In the genomic region with DNA sequence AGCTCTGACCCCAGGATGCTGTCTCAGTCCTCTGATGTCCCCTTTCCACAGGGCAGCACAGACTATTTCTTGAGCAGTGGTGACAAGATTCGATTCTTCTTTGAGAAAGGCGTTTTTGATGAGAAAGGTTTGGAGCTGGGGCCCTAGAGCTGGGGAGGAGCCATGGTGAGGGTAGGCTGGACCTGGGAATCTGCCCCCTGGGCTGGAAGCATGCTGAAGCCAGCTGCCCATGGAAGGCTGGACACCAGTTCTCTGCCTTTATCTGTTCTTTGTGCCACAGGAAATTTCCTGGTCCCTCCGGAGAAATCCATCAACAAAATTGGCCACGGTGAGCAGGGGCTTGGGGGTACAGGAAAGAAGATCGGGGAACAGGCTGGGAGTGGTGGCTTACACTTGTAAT, we compare ENCODE assay signal across 13 cellular contexts. TPM values are rescaled to one million over a fixed set of nuclear protein-coding genes. Genes with fewer than 3 reads are reported as not detected.
DNase-seq lines count a peak whose midpoint lies in the region; TF ChIP-seq lines count a peak whose summit lies in the region.
"Had no signal": no experiment of that assay in that cellular context is flagged by ENCODE, and none has a peak within 500 bp of the region (broad histone marks: within the 10 kb centered on the region; RNA-seq: fewer than 3 reads in every experiment).

No MANE protein-coding gene starts in this region.

- H3K36me3 ChIP-seq in H7 (replicated peaks; ENCODE audit: control insufficient read depth, insufficient read depth, low read length) (no peaks in the 10 kb centered on the region), spleen (no peaks in the 10 kb centered on the region), neural progenitor cell (no peaks in the 10 kb centered on the region)
- H3K36me3 ChIP-seq: HAP-1 had no signal

- H3K36me3 Mint-ChIP-seq in neural crest cell (ENCODE audit: low read depth) (no peaks in the 10 kb centered on the region), neural progenitor cell (no peaks in the 10 kb centered on the region)

- H3K9me3 ChIP-seq in spleen: no peaks in the 10 kb centered on the region
- H3K9me3 ChIP-seq in neural progenitor cell (ENCODE audit: low read depth): no peaks in the 10 kb centered on the region
- H3K9me3 ChIP-seq: Caco-2, HAP-1 had no signal

- H3K27ac ChIP-seq in coronary artery: no peak overlapping the region
- H3K27ac ChIP-seq in spleen: no peak overlapping the region
- no peak overlapping the region for H3K27ac ChIP-seq in neural progenitor cell
- H3K27ac ChIP-seq: C4-2B had no signal

- H3K9ac ChIP-seq in neural progenitor cell: no peak overlapping the region

- intact Hi-C loops in spleen (cut with DNase I; ENCODE audit: low total_unique reads): no loop called here

- H3K79me2 ChIP-seq in neural progenitor cell (ENCODE audit: low read depth): no peaks in the 10 kb centered on the region

- H2AFZ ChIP-seq in neural progenitor cell (replicated peaks): no peak overlapping the region

- WGBS in spleen, 5 donors: 75 to 91% (median 89%) methylated on average over 5 of the region's 5 CpGs

- H3K4me1 ChIP-seq in spleen: no peaks in the 10 kb centered on the region
- H3K4me1 ChIP-seq in neural progenitor cell: no peaks in the 10 kb centered on the region
- H3K4me1 ChIP-seq: Caco-2, HAP-1 had no signal

- H4K20me1 ChIP-seq in neural progenitor cell (ENCODE audit: low read depth): no peaks in the 10 kb centered on the region

- no peak overlapping the region for H3K4me2 ChIP-seq in neural progenitor cell

- no peak for TF ChIP-seq POLR2A in spleen (IDR thresholded peaks at IDR 0.05)

- DNase-seq in H7: peak; percentile 7
- peak; percentile 53 for DNase-seq in coronary artery (ENCODE audit: low spot score)
- no peak for DNase-seq in neural crest cell (ENCODE audit: low read depth, low spot score)
- DNase-seq in spleen: peak; percentile 19
- DNase-seq in neural progenitor cell (ENCODE audit: low spot score): no peak
- DNase-seq in SIG-M5 (lab: John Stamatoyannopoulos, UW): no peak
- DNase-seq in AML-193 (lab: John Stamatoyannopoulos, UW): no peak
- DNase-seq: Caco-2; CD4-positive, alpha-beta T cell had no signal

- H3K27ac Mint-ChIP-seq in neural crest cell (ENCODE audit: unreplicated experiment) (peak overlapping the region; percentile 27), neural progenitor cell (no peak overlapping the region)
- H3K27ac Mint-ChIP-seq: CD4-positive, alpha-beta T cell had no signal

- H3K27me3 Mint-ChIP-seq in neural crest cell (ENCODE audit: low read depth) (no peaks in the 10 kb centered on the region), neural progenitor cell (ENCODE audit: insufficient read depth, low read depth) (peaks cover 7% of the 10 kb centered on the region)
- H3K27me3 Mint-ChIP-seq: CD4-positive, alpha-beta T cell had no signal

- H3K27me3 ChIP-seq in H7 (ENCODE audit: control insufficient read depth, insufficient read depth, low read length) (no peaks in the 10 kb centered on the region), spleen (replicated peaks in 1 of 7) (no peaks in the 10 kb centered on the region), neural progenitor cell (no peaks in the 10 kb centered on the region)

- H3F3A ChIP-seq in neural progenitor cell (ENCODE audit: low read depth): no peaks in the 10 kb centered on the region

- H3K9me3 Mint-ChIP-seq in neural crest cell (no peaks in the 10 kb centered on the region), neural progenitor cell (no peaks in the 10 kb centered on the region)
- H3K9me3 Mint-ChIP-seq: CD4-positive, alpha-beta T cell had no signal

- H3K4me3 ChIP-seq in H7 (ENCODE audit: insufficient read depth, low read depth, low read length) (no peak overlapping the region), coronary artery (no peak overlapping the region), spleen (no peak overlapping the region), neural progenitor cell (no peak overlapping the region)
- H3K4me3 ChIP-seq: HAP-1 had no signal

- H3K4me1 Mint-ChIP-seq in neural crest cell (no peaks in the 10 kb centered on the region), neural progenitor cell (no peaks in the 10 kb centered on the region)

- no peak overlapping the region for H3K4me3 Mint-ChIP-seq in neural crest cell
- H3K4me3 Mint-ChIP-seq in neural progenitor cell: no peak overlapping the region
- H3K4me3 Mint-ChIP-seq: CD4-positive, alpha-beta T cell had no signal

- no peak for TF ChIP-seq CTCF in coronary artery (IDR thresholded peaks at IDR 0.05)
- TF ChIP-seq CTCF in neural crest cell (conservative IDR thresholded peaks at IDR 0.05): no peak
- TF ChIP-seq CTCF in spleen (IDR thresholded peaks at IDR 0.05 in 8 of 11, conservative IDR thresholded peaks at IDR 0.05 in 3 of 11): no peak
- no peak for TF ChIP-seq CTCF in neural progenitor cell (IDR thresholded peaks at IDR 0.05)

RNA-seq across cellular contexts. Expression of gene PHYHD1, which starts 12.9 kb away (rescaled TPM):
- total RNA-seq in H7 (2014; rRNA removed; shearing (Covaris generic)): 24.3 and 27.2 TPM in 2 replicates
- total RNA-seq in neural crest cell (3.9 and 5.0 TPM in 2 replicates), spleen (10 to 100 TPM in 5 of 7 donors, 1 to 10 TPM in 2; 7.2 to 22.3 (median 10.9) TPM), neural progenitor cell (ENCODE audit: low replicate concordance) (15.2 and 19.0 TPM in 2 replicates)
- 10 to 100 TPM; 12.0 to 13.2 (median 13.2) TPM for polyA plus RNA-seq in spleen
- total RNA-seq: A172, HT-29 had no signal

RNA-seq across cellular contexts. Expression of gene DOLK, which starts 13.7 kb away (rescaled TPM):
- total RNA-seq in H7 (2014; rRNA removed; shearing (Covaris generic)): 18.6 and 20.9 TPM in 2 replicates
- total RNA-seq in neural crest cell: 20.7 and 21.1 TPM in 2 replicates
- 10 to 100 TPM in 5 of 7 donors, 1 to 10 TPM in 2; 8.0 to 16.3 (median 12.6) TPM for total RNA-seq in spleen
- polyA plus RNA-seq in spleen: 1 to 10 TPM; 5.3 to 8.4 (median 6.5) TPM
- total RNA-seq in neural progenitor cell (ENCODE audit: low replicate concordance): 8.2 and 16.8 TPM in 2 replicates

RNA-seq across cellular contexts. Expression of gene NUP188, which starts 13.8 kb away (rescaled TPM):
- total RNA-seq in H7 (2014; rRNA removed; shearing (Covaris generic)): 81.3 and 87.9 TPM in 2 replicates
- total RNA-seq in neural crest cell (128 TPM in 2 replicates), spleen (10 to 100 TPM; 44.2 to 72.5 (median 58.7) TPM), neural progenitor cell (ENCODE audit: low replicate concordance) (66.7 and 80.0 TPM in 2 replicates)
- polyA plus RNA-seq in spleen: 10 to 100 TPM; 11.0 to 16.4 (median 11.1) TPM

RNA-seq across cellular contexts. Expression of gene LRRC8A, which starts 51.8 kb away (rescaled TPM):
- 67.2 and 76.0 TPM in 2 replicates for total RNA-seq in H7 (2014; rRNA removed; shearing (Covaris generic))
- 48.5 and 49.7 TPM in 2 replicates for total RNA-seq in neural crest cell
- 10 to 100 TPM; 22.8 to 59.0 (median 39.1) TPM for total RNA-seq in spleen
- 10 to 100 TPM in 1 of 3 donors, 1 to 10 TPM in 2; 3.5 to 10.3 (median 5.8) TPM for polyA plus RNA-seq in spleen
- 17.1 and 42.8 TPM in 2 replicates for total RNA-seq in neural progenitor cell (ENCODE audit: low replicate concordance)

RNA-seq across cellular contexts. Expression of gene KYAT1, which starts 52.0 kb away (rescaled TPM):
- 47.9 and 49.0 TPM in 2 replicates for total RNA-seq in H7 (2014; rRNA removed; shearing (Covaris generic))
- 17.7 and 17.9 TPM in 2 replicates for total RNA-seq in neural crest cell
- total RNA-seq in spleen: 1 to 10 TPM; 4.7 to 8.7 (median 6.4) TPM
- 10 to 100 TPM in 1 of 3 donors, 1 to 10 TPM in 2; 6.6 to 19.9 (median 7.9) TPM for polyA plus RNA-seq in spleen
- total RNA-seq in neural progenitor cell (ENCODE audit: low replicate concordance): 21.7 and 29.1 TPM in 2 replicates

Comparison
In these comparisons a context has a peak if more than half of its experiments do, and no peak if none do; other contexts are left out.
1. DNase-seq: peak in H7 (single experiment), coronary artery (single experiment) and spleen (single experiment); none in neural crest cell (single experiment), neural progenitor cell (single experiment), SIG-M5 (single experiment) and AML-193 (0 of 2).